In the genomic region with DNA sequence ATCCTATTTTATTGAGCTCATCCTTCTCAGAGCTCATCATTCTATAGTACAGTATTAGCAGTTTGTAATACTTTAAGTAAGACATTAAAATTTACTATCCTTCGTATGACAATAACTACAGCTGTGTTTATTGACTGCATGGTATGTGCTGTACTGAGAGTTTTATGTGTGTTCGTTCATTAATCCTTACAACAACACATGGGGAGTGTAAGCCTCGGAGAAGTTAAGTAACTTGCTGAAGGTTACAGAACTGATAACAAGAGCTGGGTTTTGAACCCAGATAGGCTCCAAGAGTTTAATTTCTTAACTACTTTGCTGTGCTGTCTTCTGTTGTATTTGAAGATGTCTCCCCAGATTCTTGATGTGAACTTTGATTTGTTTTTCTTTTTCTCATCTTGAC, we compare ENCODE assay signal across 10 cellular contexts. TPM values are rescaled to one million over a fixed set of nuclear protein-coding genes. Genes with fewer than 3 reads are reported as not detected.
"Had no signal": no experiment of that assay in that cellular context is flagged by ENCODE, and none has a peak within 500 bp of the region (broad histone marks: within the 10 kb centered on the region; RNA-seq: fewer than 3 reads in every experiment).

No MANE protein-coding gene starts in this region.

- DNase-seq: GM23248, GOT3, H7, HFFc6 had no signal

- H3K27ac Mint-ChIP-seq: HFFc6, IgD-negative memory B cell had no signal

- H3K27me3 Mint-ChIP-seq: IgD-negative memory B cell had no signal

- H3K9me3 ChIP-seq: HAP-1 had no signal

- H3K4me3 ChIP-seq: GM23248, HAP-1 had no signal

- H3K27ac ChIP-seq: GM23248, HL-60 had no signal

- H3K4me3 Mint-ChIP-seq: HFFc6, IgD-negative memory B cell had no signal

- ATAC-seq: HCT116, HepG2 had no signal

- H3K9me3 Mint-ChIP-seq: HFFc6, IgD-negative memory B cell had no signal

RNA-seq across cellular contexts. Expression of gene PNPLA1, which starts 49.6 kb away (rescaled TPM):
- total RNA-seq: GM23248, H4, H7, HepG2, HFFc6 had no signal
- polyA plus RNA-seq: GM23248, HepG2 had no signal
